8 cellular contexts compared by ENCODE assay signal in the genomic region with DNA sequence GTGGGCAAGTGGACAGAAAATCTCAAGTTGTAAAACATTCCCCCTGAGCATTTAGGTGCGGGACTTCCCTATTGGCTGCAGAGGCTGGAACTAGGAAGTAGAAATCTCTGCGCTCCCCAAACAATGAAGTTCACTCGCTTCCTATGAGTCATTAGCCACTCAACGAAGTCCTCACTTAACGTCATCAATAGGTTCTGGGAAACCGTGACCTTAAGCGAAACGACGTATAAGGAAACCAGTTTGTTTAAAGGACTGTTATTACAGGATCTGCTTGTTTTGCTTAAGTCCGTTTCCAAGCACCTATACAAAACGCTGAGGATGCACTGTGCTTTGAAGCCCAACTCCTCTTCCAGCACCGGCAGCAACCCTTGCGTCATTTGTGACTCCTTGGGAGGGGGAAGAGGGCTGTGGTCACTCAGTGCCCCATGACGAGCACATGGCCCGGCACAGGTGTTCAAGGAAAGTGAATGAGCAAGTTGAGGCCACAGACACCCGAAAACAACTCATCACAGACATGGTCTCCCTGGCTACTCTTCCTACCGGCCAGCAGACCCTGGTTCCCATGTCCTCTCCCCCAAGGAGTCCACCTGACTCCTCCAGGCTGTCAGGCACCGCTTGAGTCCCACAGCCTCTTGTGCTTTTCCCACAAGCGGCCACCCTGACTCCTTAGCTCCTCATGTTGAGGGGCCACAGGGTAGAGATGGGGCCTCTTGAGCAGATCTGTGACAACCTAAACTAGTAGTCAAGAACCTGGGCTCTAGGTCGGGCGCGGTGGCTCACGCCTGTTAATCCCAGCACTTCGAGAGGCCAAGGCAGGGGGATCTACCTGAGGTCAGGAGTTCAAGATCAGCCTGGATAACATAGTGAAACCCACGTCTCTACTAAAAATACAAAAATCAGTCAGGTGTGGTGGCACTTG. TPM values are rescaled to one million over a fixed set of nuclear protein-coding genes. Genes with fewer than 3 reads are reported as not detected.
DNase-seq lines count a peak whose midpoint lies in the region; ATAC-seq and TF ChIP-seq lines count a peak whose summit lies in the region.

No MANE protein-coding gene starts in this region.

- intact Hi-C loops in Caco-2 (cut with micrococcal nuclease; ENCODE audit: unreplicated experiment) (no loop called here), head of caudate nucleus (cut with DNase I) (no loop called here)

- H3K4me1 ChIP-seq in Caco-2 = peaks cover 38% of the 10 kb centered on the region

- no peak overlapping the region for H3K4me3 Mint-ChIP-seq in Caco-2 (ENCODE audit: unreplicated experiment)
- H3K4me3 Mint-ChIP-seq in activated naive CD8-positive, alpha-beta T cell treated with anti-CD3 and anti-CD28 coated beads, Interleukin-2, amount 10 ng/mL, durations not matched to agents 7 days and 5 days = no peak overlapping the region

- H3K27ac Mint-ChIP-seq in Caco-2 (ENCODE audit: unreplicated experiment) = peak overlapping the region; percentile 84
- H3K27ac Mint-ChIP-seq in activated naive CD8-positive, alpha-beta T cell treated with anti-CD3 and anti-CD28 coated beads, Interleukin-2, amount 10 ng/mL, durations not matched to agents 7 days and 5 days = peak overlapping the region; percentile 15

- no peaks in the 10 kb centered on the region for H3K27me3 Mint-ChIP-seq in Caco-2 (ENCODE audit: insufficient read depth, unreplicated experiment)
- no peaks in the 10 kb centered on the region for H3K27me3 Mint-ChIP-seq in activated naive CD8-positive, alpha-beta T cell treated with anti-CD3 and anti-CD28 coated beads, Interleukin-2, amount 10 ng/mL, durations not matched to agents 7 days and 5 days

- no peaks in the 10 kb centered on the region for H3K27me3 ChIP-seq in Caco-2 (replicated peaks; ENCODE audit: control insufficient read depth, insufficient read depth, low read length)

- CTCF ChIA-PET in Caco-2 (lab: Charles Lee) = interaction anchor here (1.0 kb wide), 1 partner anchor 33 kb away, joined by 3 read pairs; no protein-coding TSS in a partner anchor

- no TSS peak for BruUV-seq in Caco-2 (replicated peaks; lab: Mats Ljungman, UMichigan)

- H3K4me1 Mint-ChIP-seq in Caco-2 (ENCODE audit: low read depth, unreplicated experiment) = peaks cover 7% of the 10 kb centered on the region
- peaks cover 32% of the 10 kb centered on the region for H3K4me1 Mint-ChIP-seq in activated naive CD8-positive, alpha-beta T cell treated with anti-CD3 and anti-CD28 coated beads, Interleukin-2, amount 10 ng/mL, durations not matched to agents 7 days and 5 days

- POLR2A ChIA-PET in Caco-2 (lab: Charles Lee) = interaction anchor here (0.9 kb wide), 1 partner anchor 14 kb away, joined by 4 read pairs; the partner anchor contains the start of gene SUPT5H
- POLR2A ChIA-PET in activated naive CD8-positive, alpha-beta T cell treated with anti-CD3 and anti-CD28 coated beads, Interleukin-2, amount 10 ng/mL, durations not matched to agents 7 days and 5 days (lab: Charles Lee) = interaction anchor here (0.6 to 0.9 kb wide), 4 partner anchors 13 to 1111 kb away, joined by 3 to 5 read pairs (median 4); partner anchors contain the start of gene KCNK6

- peaks cover 78% of the 10 kb centered on the region for H3K36me3 Mint-ChIP-seq in Caco-2 (ENCODE audit: insufficient read depth, unreplicated experiment)
- peaks cover 23% of the 10 kb centered on the region for H3K36me3 Mint-ChIP-seq in activated naive CD8-positive, alpha-beta T cell treated with anti-CD3 and anti-CD28 coated beads, Interleukin-2, amount 10 ng/mL, durations not matched to agents 7 days and 5 days

- ATAC-seq in HG02852 (IDR thresholded peaks at IDR 0.05; ENCODE audit: unreplicated experiment) = peak; percentile 56
- ATAC-seq in activated naive CD8-positive, alpha-beta T cell treated with anti-CD3 and anti-CD28 coated beads, Interleukin-2, amount 10 ng/mL, durations not matched to agents 7 days and 5 days (ENCODE audit: low read depth) = no peak
- ATAC-seq in left lobe of liver = peak; percentile 35
- ATAC-seq in stimulated activated naive CD8-positive, alpha-beta T cell treated with anti-CD3 and anti-CD28 coated beads, Interleukin-15, Interleukin-2, amounts not matched to agents 100 U/mL and 50 U/mL, for 24 hours = peak; percentile 77
- no peak for ATAC-seq in HG02840 (IDR thresholded peaks at IDR 0.05; ENCODE audit: low FRiP score, unreplicated experiment)

- no peak overlapping the region for H3K4me3 ChIP-seq in Caco-2 (ENCODE audit: low read depth, low read length)

- TF ChIP-seq CTCF in Caco-2 (IDR thresholded peaks at IDR 0.05; ENCODE audit: insufficient read depth in 1 of 2, low read depth in 1 of 2, low read length in 1 of 2, severe bottlenecking in 1 of 2, unreplicated experiment in 1 of 2) = no peak

- H3K9me3 Mint-ChIP-seq in Caco-2 (ENCODE audit: unreplicated experiment) = no peaks in the 10 kb centered on the region
- H3K9me3 Mint-ChIP-seq in activated naive CD8-positive, alpha-beta T cell treated with anti-CD3 and anti-CD28 coated beads, Interleukin-2, amount 10 ng/mL, durations not matched to agents 7 days and 5 days = no peaks in the 10 kb centered on the region

- H3K9me3 ChIP-seq in Caco-2 = no peaks in the 10 kb centered on the region

- DNase-seq in Caco-2 (peak; percentile 56 to 69), SIG-M5 treated with dmso at 0.1 percent for 504 hours (lab: John Stamatoyannopoulos, UW; ENCODE audit: unreplicated experiment) (peak; percentile 95), left lobe of liver (ENCODE audit: low spot score) (no peak), head of caudate nucleus (no peak)
- no peak for DNase-seq in activated naive CD8-positive, alpha-beta T cell treated with anti-CD3 and anti-CD28 coated beads, Interleukin-2, amount 10 ng/mL, durations not matched to agents 7 days and 5 days
- peak; percentile 63 for DNase-seq in stimulated activated naive CD8-positive, alpha-beta T cell treated with anti-CD3 and anti-CD28 coated beads, Interleukin-15, Interleukin-2, amounts not matched to agents 100 U/mL and 50 U/mL, for 24 hours

- peaks cover 7% of the 10 kb centered on the region for H3K36me3 ChIP-seq in Caco-2 (ENCODE audit: control insufficient read depth, insufficient read depth, low read length)

RNA-seq across cellular contexts. Expression of gene RPS16, which starts 4.8 kb away (rescaled TPM):
- total RNA-seq in Caco-2 (2022) (2,801 and 3,019 TPM in 2 replicates), left lobe of liver (668 TPM)
- 1,000 to 10,000 TPM; 2,294 to 2,369 TPM for total RNA-seq in activated naive CD8-positive, alpha-beta T cell treated with anti-CD3 and anti-CD28 coated beads, Interleukin-2, amount 10 ng/mL, durations not matched to agents 7 days and 5 days

RNA-seq across cellular contexts. Expression of gene SUPT5H, which starts 14.4 kb away (rescaled TPM):
- 171 and 188 TPM in 2 replicates for total RNA-seq in Caco-2 (2022)
- total RNA-seq in activated naive CD8-positive, alpha-beta T cell treated with anti-CD3 and anti-CD28 coated beads, Interleukin-2, amount 10 ng/mL, durations not matched to agents 7 days and 5 days = 100 to 1,000 TPM; 173 to 176 TPM
- total RNA-seq in left lobe of liver = 57.0 TPM

RNA-seq across cellular contexts. Expression of gene PLEKHG2, which starts 18.5 kb away (rescaled TPM):
- 49.8 and 64.1 TPM in 2 replicates for total RNA-seq in Caco-2 (2022)
- total RNA-seq in activated naive CD8-positive, alpha-beta T cell treated with anti-CD3 and anti-CD28 coated beads, Interleukin-2, amount 10 ng/mL, durations not matched to agents 7 days and 5 days = 10 to 100 TPM; 65.7 to 65.9 TPM
- 3.8 TPM for total RNA-seq in left lobe of liver

RNA-seq across cellular contexts. Expression of gene ZFP36, which starts 24.3 kb away (rescaled TPM):
- total RNA-seq in Caco-2 (2022) (25.8 and 29.7 TPM in 2 replicates), left lobe of liver (44.0 TPM)
- total RNA-seq in activated naive CD8-positive, alpha-beta T cell treated with anti-CD3 and anti-CD28 coated beads, Interleukin-2, amount 10 ng/mL, durations not matched to agents 7 days and 5 days = 100 to 1,000 TPM; 102 to 107 TPM

RNA-seq across cellular contexts. Expression of gene MED29, which starts 39.8 kb away (rescaled TPM):
- total RNA-seq in Caco-2 (2022) = 50.3 and 50.8 TPM in 2 replicates
- total RNA-seq in activated naive CD8-positive, alpha-beta T cell treated with anti-CD3 and anti-CD28 coated beads, Interleukin-2, amount 10 ng/mL, durations not matched to agents 7 days and 5 days = 10 to 100 TPM; 39.0 to 40.7 TPM
- total RNA-seq in left lobe of liver = 19.2 TPM

Comparison
In these comparisons a context has a peak if more than half of its experiments do, and no peak if none do; other contexts are left out.
1. DNase-seq: peak in Caco-2 (2 of 2), SIG-M5 treated with dmso at 0.1 percent for 504 hours (single experiment) and stimulated activated naive CD8-positive, alpha-beta T cell treated with anti-CD3 and anti-CD28 coated beads, Interleukin-15, Interleukin-2, amounts not matched to agents 100 U/mL and 50 U/mL, for 24 hours (single experiment); none in activated naive CD8-positive, alpha-beta T cell treated with anti-CD3 and anti-CD28 coated beads, Interleukin-2, amount 10 ng/mL, durations not matched to agents 7 days and 5 days (single experiment), left lobe of liver (single experiment) and head of caudate nucleus (0 of 42).
2. ATAC-seq: peak in HG02852 (single experiment), left lobe of liver (single experiment) and stimulated activated naive CD8-positive, alpha-beta T cell treated with anti-CD3 and anti-CD28 coated beads, Interleukin-15, Interleukin-2, amounts not matched to agents 100 U/mL and 50 U/mL, for 24 hours (single experiment); none in activated naive CD8-positive, alpha-beta T cell treated with anti-CD3 and anti-CD28 coated beads, Interleukin-2, amount 10 ng/mL, durations not matched to agents 7 days and 5 days (single experiment) and HG02840 (single experiment).
3. RNA of gene PLEKHG2, which starts 18.5 kb away (total RNA-seq): 65.7 to 65.9 TPM in activated naive CD8-positive, alpha-beta T cell treated with anti-CD3 and anti-CD28 coated beads, Interleukin-2, amount 10 ng/mL, durations not matched to agents 7 days and 5 days and 49.8 to 64.1 TPM in Caco-2; 3.8 TPM in left lobe of liver (single experiment); every median in the first group is over 10 times any median in the second.